Comparison of ENCODE assay signal across 1 cellular context in the genomic region with DNA sequence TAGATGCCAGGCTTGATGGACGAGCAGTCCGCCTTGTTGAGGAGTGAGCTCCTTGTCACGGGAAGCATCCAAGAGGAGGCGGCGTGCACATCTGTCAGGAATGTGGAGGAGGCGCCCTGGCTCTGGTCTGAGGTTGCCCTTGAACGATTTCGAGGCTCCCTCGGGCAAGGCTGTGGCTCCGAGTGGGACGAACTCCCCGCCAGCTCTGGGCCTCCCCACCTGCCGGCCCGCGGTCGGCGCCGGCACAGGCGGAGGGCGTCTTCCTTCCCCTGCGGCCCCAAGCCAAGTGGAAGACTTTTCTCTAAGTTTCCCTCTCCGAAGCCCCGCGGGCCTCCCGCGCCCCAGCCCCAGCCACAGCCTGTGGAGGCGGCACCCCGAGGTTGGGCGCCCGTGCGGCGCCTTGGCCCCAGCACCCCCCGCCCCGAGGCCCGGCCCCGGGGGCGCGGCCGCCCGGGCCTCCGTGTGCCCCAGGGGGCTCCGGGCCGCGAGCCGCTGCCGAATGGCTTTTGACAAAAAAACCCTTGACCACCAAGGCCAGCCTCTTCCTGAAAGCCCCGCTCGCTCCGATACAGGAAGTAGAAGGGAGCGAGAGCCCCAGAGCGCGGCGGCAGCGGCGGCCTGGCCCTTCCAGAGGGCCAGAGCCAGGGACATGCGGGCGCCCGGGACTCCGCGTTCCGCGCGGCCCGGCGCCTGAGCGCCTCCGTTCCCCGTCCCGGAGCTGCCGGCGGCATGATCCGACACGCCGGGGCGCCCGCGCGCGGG.
TF ChIP-seq lines count a peak whose summit lies in the region.

Gene RIN3 (plus strand): TSS at position 578 of the 762 bp plus-strand sequence. CDS start 152 bp downstream, at position 730.

TF ChIP-seq in HepG2, 621 proteins besides CTCF, POLR2A, EP300 and RAD21 (continued from another document and continues in another):
- TF ChIP-seq, protein P1, sequence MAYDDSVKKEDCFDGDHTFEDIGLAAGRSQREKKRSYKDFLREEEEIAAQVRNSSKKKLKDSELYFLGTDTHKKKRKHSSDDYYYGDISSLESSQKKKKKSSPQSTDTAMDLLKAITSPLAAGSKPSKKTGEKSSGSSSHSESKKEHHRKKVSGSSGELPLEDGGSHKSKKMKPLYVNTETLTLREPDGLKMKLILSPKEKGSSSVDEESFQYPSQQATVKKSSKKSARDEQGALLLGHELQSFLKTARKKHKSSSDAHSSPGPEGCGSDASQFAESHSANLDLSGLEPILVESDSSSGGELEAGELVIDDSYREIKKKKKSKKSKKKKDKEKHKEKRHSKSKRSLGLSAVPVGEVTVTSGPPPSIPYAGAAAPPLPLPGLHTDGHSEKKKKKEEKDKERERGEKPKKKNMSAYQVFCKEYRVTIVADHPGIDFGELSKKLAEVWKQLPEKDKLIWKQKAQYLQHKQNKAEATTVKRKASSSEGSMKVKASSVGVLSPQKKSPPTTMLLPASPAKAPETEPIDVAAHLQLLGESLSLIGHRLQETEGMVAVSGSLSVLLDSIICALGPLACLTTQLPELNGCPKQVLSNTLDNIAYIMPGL (CRISPR knock-in tag; IDR thresholded peaks at IDR 0.05; ENCODE audit: borderline replicate concordance in 1 of 2, low read depth in 1 of 2) = peak in 1 of 2 experiments; percentile 27; a peak in 2 of 4 replicates
- TF ChIP-seq JUN (CRISPR knock-in tag; IDR thresholded peaks at IDR 0.05) (no peak), MLLT10 (CRISPR knock-in tag; IDR thresholded peaks at IDR 0.05) (no peak), HDAC1 (CRISPR knock-in tag; IDR thresholded peaks at IDR 0.05) (peak; percentile 25; the same call in 1 of the 2 replicates), ZFY (CRISPR knock-in tag; IDR thresholded peaks at IDR 0.05) (peak; percentile 56), ZSCAN22 (CRISPR knock-in tag; IDR thresholded peaks at IDR 0.05) (no peak), TEAD3 (CRISPR knock-in tag; optimal IDR thresholded peaks at IDR 0.05; ENCODE audit: borderline replicate concordance) (peak; percentile 10), IRX3 (CRISPR knock-in tag; IDR thresholded peaks at IDR 0.05; ENCODE audit: borderline replicate concordance, low read depth) (no peak), E2F5 (CRISPR knock-in tag; conservative IDR thresholded peaks at IDR 0.05) (0 out of 2 replicates have a peak, but pooled peaks have one; percentile 11), ZNF557 (CRISPR knock-in tag; IDR thresholded peaks at IDR 0.05) (no peak), NR2C2 (CRISPR knock-in tag; IDR thresholded peaks at IDR 0.05; ENCODE audit: borderline replicate concordance) (peak; percentile 4; the same call in 1 of the 2 replicates), MAX (IDR thresholded peaks at IDR 0.05) (peak; percentile 35; the same call in 1 of the 2 replicates), ZFYVE20 (CRISPR knock-in tag; IDR thresholded peaks at IDR 0.05; ENCODE audit: borderline replicate concordance, low read depth) (no peak), ZMYM3 (CRISPR knock-in tag; IDR thresholded peaks at IDR 0.05) (peak; percentile 99), TFE3 (CRISPR knock-in tag; IDR thresholded peaks at IDR 0.05) (no peak), ZNF841 (CRISPR knock-in tag; IDR thresholded peaks at IDR 0.05; ENCODE audit: borderline replicate concordance) (no peak), SCMH1 (CRISPR knock-in tag; IDR thresholded peaks at IDR 0.05; ENCODE audit: borderline replicate concordance) (no peak), ELF3 (CRISPR knock-in tag; IDR thresholded peaks at IDR 0.05) (peak; percentile 31; the same call in 1 of the 2 replicates), ZNF230 (CRISPR knock-in tag; IDR thresholded peaks at IDR 0.05) (no peak), ZNF746 (CRISPR knock-in tag; IDR thresholded peaks at IDR 0.05) (no peak), ADNP (CRISPR knock-in tag; IDR thresholded peaks at IDR 0.05) (peak; percentile 98), FOXA1 (IDR thresholded peaks at IDR 0.05) (no peak), FOXA1 (CRISPR knock-in tag; IDR thresholded peaks at IDR 0.05) (no peak), ZNF225 (CRISPR knock-in tag; IDR thresholded peaks at IDR 0.05) (no peak), CAMTA2 (CRISPR knock-in tag; IDR thresholded peaks at IDR 0.05; ENCODE audit: borderline replicate concordance) (0 out of 2 replicates have a peak, but pooled peaks have one; percentile 40), KDM4B (CRISPR knock-in tag; IDR thresholded peaks at IDR 0.05) (0 out of 2 replicates have a peak, but pooled peaks have one; percentile 25), BRCA1 (CRISPR knock-in tag; IDR thresholded peaks at IDR 0.05) (no peak), ZNF761 (CRISPR knock-in tag; conservative IDR thresholded peaks at IDR 0.05) (0 out of 2 replicates have a peak, but pooled peaks have one; percentile 9), BORCS8-MEF2B (CRISPR knock-in tag; IDR thresholded peaks at IDR 0.05) (no peak), GATAD2A (CRISPR knock-in tag; IDR thresholded peaks at IDR 0.05) (no peak), EZH2 (conservative IDR thresholded peaks at IDR 0.05; ENCODE audit: low read depth, low read length) (no peak), SALL1 (CRISPR knock-in tag; IDR thresholded peaks at IDR 0.05) (peak; percentile 12; the same call in 1 of the 2 replicates)
- TF ChIP-seq, protein P2, sequence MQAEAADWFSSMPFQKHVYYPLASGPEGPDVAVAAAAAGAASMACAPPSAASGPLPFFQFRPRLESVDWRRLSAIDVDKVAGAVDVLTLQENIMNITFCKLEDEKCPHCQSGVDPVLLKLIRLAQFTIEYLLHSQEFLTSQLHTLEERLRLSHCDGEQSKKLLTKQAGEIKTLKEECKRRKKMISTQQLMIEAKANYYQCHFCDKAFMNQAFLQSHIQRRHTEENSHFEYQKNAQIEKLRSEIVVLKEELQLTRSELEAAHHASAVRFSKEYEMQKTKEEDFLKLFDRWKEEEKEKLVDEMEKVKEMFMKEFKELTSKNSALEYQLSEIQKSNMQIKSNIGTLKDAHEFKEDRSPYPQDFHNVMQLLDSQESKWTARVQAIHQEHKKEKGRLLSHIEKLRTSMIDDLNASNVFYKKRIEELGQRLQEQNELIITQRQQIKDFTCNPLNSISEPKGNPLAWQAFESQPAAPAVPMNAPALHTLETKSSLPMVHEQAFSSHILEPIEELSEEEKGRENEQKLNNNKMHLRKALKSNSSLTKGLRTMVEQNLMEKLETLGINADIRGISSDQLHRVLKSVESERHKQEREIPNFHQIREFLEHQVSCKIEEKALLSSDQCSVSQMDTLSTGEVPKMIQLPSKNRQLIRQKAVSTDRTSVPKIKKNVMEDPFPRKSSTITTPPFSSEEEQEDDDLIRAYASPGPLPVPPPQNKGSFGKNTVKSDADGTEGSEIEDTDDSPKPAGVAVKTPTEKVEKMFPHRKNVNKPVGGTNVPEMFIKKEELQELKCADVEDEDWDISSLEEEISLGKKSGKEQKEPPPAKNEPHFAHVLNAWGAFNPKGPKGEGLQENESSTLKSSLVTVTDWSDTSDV (CRISPR knock-in tag; IDR thresholded peaks at IDR 0.05) = no peak
- TF ChIP-seq, protein P3, sequence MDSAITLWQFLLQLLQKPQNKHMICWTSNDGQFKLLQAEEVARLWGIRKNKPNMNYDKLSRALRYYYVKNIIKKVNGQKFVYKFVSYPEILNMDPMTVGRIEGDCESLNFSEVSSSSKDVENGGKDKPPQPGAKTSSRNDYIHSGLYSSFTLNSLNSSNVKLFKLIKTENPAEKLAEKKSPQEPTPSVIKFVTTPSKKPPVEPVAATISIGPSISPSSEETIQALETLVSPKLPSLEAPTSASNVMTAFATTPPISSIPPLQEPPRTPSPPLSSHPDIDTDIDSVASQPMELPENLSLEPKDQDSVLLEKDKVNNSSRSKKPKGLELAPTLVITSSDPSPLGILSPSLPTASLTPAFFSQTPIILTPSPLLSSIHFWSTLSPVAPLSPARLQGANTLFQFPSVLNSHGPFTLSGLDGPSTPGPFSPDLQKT (CRISPR knock-in tag; IDR thresholded peaks at IDR 0.05; ENCODE audit: borderline replicate concordance) = no peak
- TF ChIP-seq, protein P4, sequence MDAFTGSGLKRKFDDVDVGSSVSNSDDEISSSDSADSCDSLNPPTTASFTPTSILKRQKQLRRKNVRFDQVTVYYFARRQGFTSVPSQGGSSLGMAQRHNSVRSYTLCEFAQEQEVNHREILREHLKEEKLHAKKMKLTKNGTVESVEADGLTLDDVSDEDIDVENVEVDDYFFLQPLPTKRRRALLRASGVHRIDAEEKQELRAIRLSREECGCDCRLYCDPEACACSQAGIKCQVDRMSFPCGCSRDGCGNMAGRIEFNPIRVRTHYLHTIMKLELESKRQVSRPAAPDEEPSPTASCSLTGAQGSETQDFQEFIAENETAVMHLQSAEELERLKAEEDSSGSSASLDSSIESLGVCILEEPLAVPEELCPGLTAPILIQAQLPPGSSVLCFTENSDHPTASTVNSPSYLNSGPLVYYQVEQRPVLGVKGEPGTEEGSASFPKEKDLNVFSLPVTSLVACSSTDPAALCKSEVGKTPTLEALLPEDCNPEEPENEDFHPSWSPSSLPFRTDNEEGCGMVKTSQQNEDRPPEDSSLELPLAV (CRISPR knock-in tag; conservative IDR thresholded peaks at IDR 0.05; ENCODE audit: low read depth) = no peak
- TF ChIP-seq, protein P5, sequence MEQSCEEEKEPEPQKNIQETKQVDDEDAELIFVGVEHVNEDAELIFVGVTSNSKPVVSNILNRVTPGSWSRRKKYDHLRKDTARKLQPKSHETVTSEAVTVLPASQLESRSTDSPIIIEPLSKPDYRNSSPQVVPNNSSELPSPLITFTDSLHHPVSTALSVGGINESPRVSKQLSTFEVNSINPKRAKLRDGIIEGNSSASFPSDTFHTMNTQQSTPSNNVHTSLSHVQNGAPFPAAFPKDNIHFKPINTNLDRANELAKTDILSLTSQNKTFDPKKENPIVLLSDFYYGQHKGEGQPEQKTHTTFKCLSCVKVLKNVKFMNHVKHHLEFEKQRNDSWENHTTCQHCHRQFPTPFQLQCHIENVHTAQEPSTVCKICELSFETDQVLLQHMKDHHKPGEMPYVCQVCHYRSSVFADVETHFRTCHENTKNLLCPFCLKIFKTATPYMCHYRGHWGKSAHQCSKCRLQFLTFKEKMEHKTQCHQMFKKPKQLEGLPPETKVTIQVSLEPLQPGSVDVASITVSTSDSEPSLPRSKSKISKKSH (CRISPR knock-in tag; IDR thresholded peaks at IDR 0.05; ENCODE audit: borderline replicate concordance) = peak; percentile 26; the same call in 1 of the 2 replicates
- TF ChIP-seq, protein P6, sequence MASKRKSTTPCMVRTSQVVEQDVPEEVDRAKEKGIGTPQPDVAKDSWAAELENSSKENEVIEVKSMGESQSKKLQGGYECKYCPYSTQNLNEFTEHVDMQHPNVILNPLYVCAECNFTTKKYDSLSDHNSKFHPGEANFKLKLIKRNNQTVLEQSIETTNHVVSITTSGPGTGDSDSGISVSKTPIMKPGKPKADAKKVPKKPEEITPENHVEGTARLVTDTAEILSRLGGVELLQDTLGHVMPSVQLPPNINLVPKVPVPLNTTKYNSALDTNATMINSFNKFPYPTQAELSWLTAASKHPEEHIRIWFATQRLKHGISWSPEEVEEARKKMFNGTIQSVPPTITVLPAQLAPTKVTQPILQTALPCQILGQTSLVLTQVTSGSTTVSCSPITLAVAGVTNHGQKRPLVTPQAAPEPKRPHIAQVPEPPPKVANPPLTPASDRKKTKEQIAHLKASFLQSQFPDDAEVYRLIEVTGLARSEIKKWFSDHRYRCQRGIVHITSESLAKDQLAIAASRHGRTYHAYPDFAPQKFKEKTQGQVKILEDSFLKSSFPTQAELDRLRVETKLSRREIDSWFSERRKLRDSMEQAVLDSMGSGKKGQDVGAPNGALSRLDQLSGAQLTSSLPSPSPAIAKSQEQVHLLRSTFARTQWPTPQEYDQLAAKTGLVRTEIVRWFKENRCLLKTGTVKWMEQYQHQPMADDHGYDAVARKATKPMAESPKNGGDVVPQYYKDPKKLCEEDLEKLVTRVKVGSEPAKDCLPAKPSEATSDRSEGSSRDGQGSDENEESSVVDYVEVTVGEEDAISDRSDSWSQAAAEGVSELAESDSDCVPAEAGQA (IDR thresholded peaks at IDR 0.05; ENCODE audit: low read depth) = no peak
- TF ChIP-seq, protein P6 (CRISPR knock-in tag; IDR thresholded peaks at IDR 0.05; ENCODE audit: borderline replicate concordance) = no peak; the same call in 1 of the 2 replicates
